ENCODE assay signal across 8 cellular contexts in genomic region chrX:110412971-110413726, GRCh38. TPM values are rescaled to one million over a fixed set of nuclear protein-coding genes. Genes with fewer than 3 reads are reported as not detected.
DNase-seq lines count a peak whose midpoint lies in the region; ATAC-seq and TF ChIP-seq lines count a peak whose summit lies in the region.

No MANE protein-coding gene starts in this region.

- 14% methylated on average over 18 of the region's 18 CpGs for WGBS in prostate gland

- TF ChIP-seq CTCF in DOHH2 (IDR thresholded peaks at IDR 0.05; ENCODE audit: low read depth, low read length, poor library complexity, severe bottlenecking) = peak; percentile 69
- TF ChIP-seq CTCF in MM.1S (IDR thresholded peaks at IDR 0.05; ENCODE audit: low read length) = peak; percentile 92
- TF ChIP-seq CTCF in prostate gland (IDR thresholded peaks at IDR 0.05) = peak in 3 of 4 experiments; percentile 63 to 68 (median 68)
- TF ChIP-seq CTCF in vagina (IDR thresholded peaks at IDR 0.05) = peak; percentile 54 to 66 (median 57)

- no peak overlapping the region for H3K9ac ChIP-seq in MM.1S (ENCODE audit: low read length)

- H3K79me2 ChIP-seq in DOHH2 (ENCODE audit: control insufficient read depth, low read length) (no peaks in the 10 kb centered on the region), MM.1S (ENCODE audit: low read length) (no peaks in the 10 kb centered on the region)

- H3K4me3 ChIP-seq in DOHH2 (ENCODE audit: low read length) (no peak overlapping the region), MM.1S (ENCODE audit: low read length) (0 out of 2 replicates have a peak overlapping the region, but pooled peaks have one; percentile 25), prostate gland (no peak overlapping the region), vagina (no peak overlapping the region)

- no peak for TF ChIP-seq POLR2A in prostate gland (IDR thresholded peaks at IDR 0.05)
- TF ChIP-seq POLR2A in vagina (IDR thresholded peaks at IDR 0.05) = no peak

- no peak overlapping the region for H3K27ac Mint-ChIP-seq in activated naive CD4-positive, alpha-beta T cell treated with anti-CD3 and anti-CD28 coated beads, Interleukin-2, amount 50 U/mL, for 72 hours

- intact Hi-C loops in cardiac septum (cut with DNase I) (no loop called here), prostate gland (cut with DNase I) (loop anchor here (5.0 kb wide), 1 partner anchor 251 kb away; no protein-coding TSS in a partner anchor), vagina (cut with DNase I) (loop anchor here (5.0 kb wide), 1 partner anchor 256 kb away; no protein-coding TSS in a partner anchor)

- H3K9me2 ChIP-seq in DOHH2 (replicated peaks; ENCODE audit: control insufficient read depth, low read length) (no peaks in the 10 kb centered on the region), MM.1S (replicated peaks; ENCODE audit: insufficient read depth, low read length) (no peaks in the 10 kb centered on the region)

- H4K20me1 ChIP-seq in DOHH2 (ENCODE audit: control insufficient read depth, insufficient read depth, low read depth, low read length) (no peaks in the 10 kb centered on the region), MM.1S (ENCODE audit: insufficient read depth, low read length) (no peaks in the 10 kb centered on the region)

- H3K4me2 ChIP-seq in DOHH2 (ENCODE audit: low read length) (peak overlapping the region; percentile 24; the same call in 1 of the 2 replicates), MM.1S (ENCODE audit: low read depth, low read length) (peak overlapping the region; percentile 84; the same call in 1 of the 2 replicates)

- 0 out of 2 replicates have a peak, but pooled peaks cover 4% of the 10 kb centered on the region for H3K4me1 ChIP-seq in DOHH2 (ENCODE audit: control insufficient read depth, low read length)
- H3K4me1 ChIP-seq in MM.1S (ENCODE audit: low read length) = peaks cover 41% of the 10 kb centered on the region
- H3K4me1 ChIP-seq in prostate gland (replicated peaks) = no peaks in the 10 kb centered on the region
- H3K4me1 ChIP-seq in vagina = peaks cover 7% of the 10 kb centered on the region

- ATAC-seq in GM21825 (IDR thresholded peaks at IDR 0.05; ENCODE audit: unreplicated experiment) (peak; percentile 62), SK-N-SH treated with all-trans-retinoic acid at 6 μM for 48 hours (peak; percentile 96)
- ATAC-seq in activated naive CD4-positive, alpha-beta T cell treated with anti-CD3 and anti-CD28 coated beads, Interleukin-2, amount 50 U/mL, for 72 hours = peak; percentile 87 to 89

- no peaks in the 10 kb centered on the region for H3K9me3 Mint-ChIP-seq in activated naive CD4-positive, alpha-beta T cell treated with anti-CD3 and anti-CD28 coated beads, Interleukin-2, amount 50 U/mL, for 72 hours

- no peaks in the 10 kb centered on the region for H3K36me3 Mint-ChIP-seq in activated naive CD4-positive, alpha-beta T cell treated with anti-CD3 and anti-CD28 coated beads, Interleukin-2, amount 50 U/mL, for 72 hours

- peak; percentile 81 for DNase-seq in MM.1S
- DNase-seq in activated naive CD4-positive, alpha-beta T cell treated with anti-CD3 and anti-CD28 coated beads, Interleukin-2, amount 50 U/mL, for 72 hours (ENCODE audit: low spot score in 2 of 2) = peak in 1 of 2 donors; percentile 66
- DNase-seq in cardiac septum (ENCODE audit: low spot score) = peak; percentile 84
- peak; percentile 41 for DNase-seq in prostate gland (ENCODE audit: low spot score)
- DNase-seq in vagina (ENCODE audit: extremely low spot score in 2 of 2) = no peak

- H3K36me3 ChIP-seq in DOHH2 (ENCODE audit: control insufficient read depth, low read length) (no peaks in the 10 kb centered on the region), MM.1S (replicated peaks; ENCODE audit: insufficient read depth, low read length) (no peaks in the 10 kb centered on the region), prostate gland (no peaks in the 10 kb centered on the region), vagina (no peaks in the 10 kb centered on the region)

- no peaks in the 10 kb centered on the region for H3K9me3 ChIP-seq in DOHH2 (ENCODE audit: control insufficient read depth, insufficient read depth, low read length)
- H3K9me3 ChIP-seq in MM.1S (replicated peaks; ENCODE audit: insufficient read depth, low read length) = no peaks in the 10 kb centered on the region
- H3K9me3 ChIP-seq in prostate gland = no peaks in the 10 kb centered on the region
- no peaks in the 10 kb centered on the region for H3K9me3 ChIP-seq in vagina

- H3F3A ChIP-seq in DOHH2 (ENCODE audit: control insufficient read depth, insufficient read depth) (no peaks in the 10 kb centered on the region), MM.1S (ENCODE audit: insufficient read depth, low read length) (peaks cover 22% of the 10 kb centered on the region)

- H3K27me3 ChIP-seq in DOHH2 (ENCODE audit: control insufficient read depth, low read length) (no peaks in the 10 kb centered on the region), MM.1S (replicated peaks; ENCODE audit: insufficient read depth, low read length) (no peaks in the 10 kb centered on the region), prostate gland (replicated peaks; ENCODE audit: insufficient read depth) (no peaks in the 10 kb centered on the region), vagina (no peaks in the 10 kb centered on the region)

- 0 out of 2 replicates have a peak overlapping the region, but pooled peaks have one; percentile 21 for H2AFZ ChIP-seq in MM.1S (ENCODE audit: low read length)

- H3K27ac ChIP-seq in DOHH2 (ENCODE audit: low read depth, low read length) (no peak overlapping the region), MM.1S (ENCODE audit: low read length) (peak overlapping the region; percentile 74; the same call in 1 of the 2 replicates), prostate gland (no peak overlapping the region), vagina (no peak overlapping the region)

TF ChIP-seq in SK-N-SH treated with all-trans-retinoic acid at 6 μM for 48 hours, 23 proteins besides CTCF, POLR2A, EP300 and RAD21:
- no peak for TF ChIP-seq TOX (CRISPR knock-in tag; IDR thresholded peaks at IDR 0.05; ENCODE audit: borderline replicate concordance)
- no peak for TF ChIP-seq CSDC2 (CRISPR knock-in tag; IDR thresholded peaks at IDR 0.05)
- TF ChIP-seq PATZ1 (CRISPR knock-in tag; IDR thresholded peaks at IDR 0.05; ENCODE audit: borderline replicate concordance) = no peak

RNA-seq across cellular contexts. Expression of gene RTL9, which starts 54.5 kb away (rescaled TPM):
- total RNA-seq in activated naive CD4-positive, alpha-beta T cell treated with anti-CD3 and anti-CD28 coated beads, Interleukin-2, amount 50 U/mL, for 72 hours = under 1 TPM in 1 of 2 donors, not detected in 1; 0.04 TPM
- total RNA-seq in cardiac septum (0.35 TPM), prostate gland (10 to 100 TPM in 1 of 2 donors, not detected in 1; 56.7 TPM), vagina (not detected)

Comparison
In these comparisons a context has a peak if more than half of its experiments do, and no peak if none do; other contexts are left out.
1. DNase-seq: peak in MM.1S (single experiment), cardiac septum (single experiment) and prostate gland (single experiment); none in vagina (0 of 2).
2. Peak in every context shown above with its lines, with median percentiles within 50 percentile points of each other: CTCF ChIP-seq and ATAC-seq.